Comparison of ENCODE assay signal across 22 cellular contexts in the genomic region with DNA sequence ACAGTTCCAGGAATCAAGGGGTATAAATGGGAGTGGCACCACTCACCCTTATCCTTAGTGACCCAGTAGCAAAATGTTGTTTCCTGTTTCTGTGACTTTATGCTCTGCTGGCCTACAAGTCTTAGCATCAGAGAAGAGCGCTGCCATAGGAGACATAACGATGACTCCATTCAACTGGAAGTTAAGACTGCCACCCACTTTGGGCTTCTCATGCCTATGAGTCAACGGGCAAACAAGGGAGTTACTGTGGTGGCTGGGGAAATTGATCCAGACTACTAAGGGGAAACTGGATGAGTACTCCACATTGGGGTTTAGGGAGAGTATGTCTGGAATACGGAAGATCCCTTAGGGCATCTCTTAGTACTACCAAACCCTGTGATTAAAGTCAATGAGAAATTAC. TPM values are rescaled to one million over a fixed set of nuclear protein-coding genes. Genes with fewer than 3 reads are reported as not detected.
DNase-seq lines count a peak whose midpoint lies in the region; ATAC-seq and TF ChIP-seq lines count a peak whose summit lies in the region.
"Had no signal": no experiment of that assay in that cellular context is flagged by ENCODE, and none has a peak within 500 bp of the region (broad histone marks: within the 10 kb centered on the region; RNA-seq: fewer than 3 reads in every experiment).

No MANE protein-coding gene starts in this region.

- H3K4me3 ChIP-seq in upper lobe of left lung = no peak overlapping the region
- H3K4me3 ChIP-seq: ovary, stomach, vagina had no signal

- TF ChIP-seq CTCF in foreskin keratinocyte (conservative IDR thresholded peaks at IDR 0.05) = no peak
- no peak for TF ChIP-seq CTCF in upper lobe of left lung (IDR thresholded peaks at IDR 0.05)

- WGBS in upper lobe of left lung, 2 donors = 90 to 97% methylated on average over 4 of the region's 4 CpGs

- no peak for TF ChIP-seq POLR2A in upper lobe of left lung (IDR thresholded peaks at IDR 0.05)

- H3K27me3 ChIP-seq in foreskin keratinocyte (no peaks in the 10 kb centered on the region), upper lobe of left lung (no peaks in the 10 kb centered on the region)
- H3K27me3 ChIP-seq: ovary, stomach, vagina had no signal

- H3K36me3 ChIP-seq in upper lobe of left lung = no peaks in the 10 kb centered on the region
- H3K36me3 ChIP-seq: ovary, stomach, vagina had no signal

- peak; percentile 39 for DNase-seq in A172 (ENCODE audit: low spot score)
- peak; percentile 20 for DNase-seq in H4 (ENCODE audit: low spot score)
- peak; percentile 43 for DNase-seq in SW480 (ENCODE audit: low spot score)
- DNase-seq in foreskin keratinocyte = peak; percentile 55 to 80
- no peak for DNase-seq in Ammon's horn (ENCODE audit: low spot score)
- no peak for DNase-seq in upper lobe of left lung
- DNase-seq in left cardiac atrium = no peak
- DNase-seq: activated CD4-positive, alpha-beta memory T cell treated with anti-CD3 and anti-CD28 coated beads for 36 hours; C1 segment of cervical spinal cord; endodermal cell; hippocampal formation; MV-4-11; naive B cell; NCI-H1930; NCI-H510A; ovary; stimulated activated CD4-positive, alpha-beta T cell treated with anti-CD3 and anti-CD28 coated beads, Interleukin-2, amount 100 ng/mL, for 48 hours; stomach had no signal

- H3K27ac ChIP-seq in foreskin keratinocyte (peak overlapping the region; percentile 81), upper lobe of left lung (no peak overlapping the region)
- H3K27ac ChIP-seq: ovary, stomach, vagina, VCaP had no signal

- ATAC-seq in foreskin keratinocyte (peak; percentile 89), HG02885 (IDR thresholded peaks at IDR 0.05; ENCODE audit: poor library complexity, unreplicated experiment) (no peak), upper lobe of left lung (ENCODE audit: low FRiP score in 2 of 2) (no peak), left cardiac atrium (no peak)
- ATAC-seq: Right ventricle myocardium inferior had no signal

- H3K9me3 ChIP-seq in upper lobe of left lung = peaks cover 0 to 4% (median 0%) of the 10 kb centered on the region in 4 donors
- H3K9me3 ChIP-seq: ovary, vagina had no signal

- intact Hi-C loops in left cardiac atrium (cut with DNase I) = no loop called here

- H3K4me1 ChIP-seq in foreskin keratinocyte (peaks cover 20% of the 10 kb centered on the region), upper lobe of left lung (no peaks in the 10 kb centered on the region)
- H3K4me1 ChIP-seq: stomach, vagina had no signal

- TF ChIP-seq EP300 in upper lobe of left lung (IDR thresholded peaks at IDR 0.05) = no peak

RNA-seq across cellular contexts. Expression of gene PIK3CG, which starts 40.6 kb away (rescaled TPM):
- 4.7 and 5.4 TPM in 2 replicates for total RNA-seq in A172 (2014; rRNA removed; shearing (Covaris generic))
- not detected in 2 replicates for total RNA-seq in H4 (2014; rRNA removed; shearing (Covaris generic))
- total RNA-seq in foreskin keratinocyte (not detected in 2 replicates), upper lobe of left lung (10 to 100 TPM in 3 of 6 donors, 1 to 10 TPM in 3; 7.1 to 21.9 (median 10.1) TPM), left cardiac atrium (1 to 10 TPM; 2.4 to 3.0 TPM)
- not detected in 2 replicates for polyA plus RNA-seq in foreskin keratinocyte

Comparison
In these comparisons a context has a peak if more than half of its experiments do, and no peak if none do; other contexts are left out.
1. DNase-seq: peak in A172 (single experiment), H4 (single experiment), SW480 (single experiment) and foreskin keratinocyte (2 of 2); none in Ammon's horn (single experiment), upper lobe of left lung (0 of 2) and left cardiac atrium (single experiment).